16 cellular contexts compared by ENCODE assay signal in genomic region chr11:19410032-19410431, GRCh38.
DNase-seq lines count a peak whose midpoint lies in the region; ATAC-seq and TF ChIP-seq lines count a peak whose summit lies in the region.
"Had no signal": no experiment of that assay in that cellular context is flagged by ENCODE, and none has a peak within 500 bp of the region (broad histone marks: within the 10 kb centered on the region; RNA-seq: fewer than 3 reads in every experiment).

No MANE protein-coding gene starts in this region.

- H3K27me3 ChIP-seq in adrenal gland = peaks cover 7% of the 10 kb centered on the region
- H3K27me3 ChIP-seq: left lung, ovary, upper lobe of left lung had no signal

- peak; percentile 35 for DNase-seq in GM13976 (ENCODE audit: low spot score)
- no peak for DNase-seq in HT-29 (ENCODE audit: low spot score)
- no peak for DNase-seq in adrenal gland
- no peak for DNase-seq in NCI-H446 (lab: John Stamatoyannopoulos, UW)
- DNase-seq: ACHN; CD8-positive, alpha-beta memory T cell; left lung; NCI-H1436; ovary; upper lobe of left lung had no signal

- no peak for TF ChIP-seq POLR2A in adrenal gland (IDR thresholded peaks at IDR 0.05)

- H3K4me3 ChIP-seq in adrenal gland = no peak overlapping the region
- H3K4me3 ChIP-seq: GM23338, left lung, ovary, upper lobe of left lung had no signal

- no peaks in the 10 kb centered on the region for H3K9me3 ChIP-seq in adrenal gland (replicated peaks in 1 of 3)
- H3K9me3 ChIP-seq: left lung, ovary, upper lobe of left lung had no signal

- no peaks in the 10 kb centered on the region for H3K36me3 ChIP-seq in adrenal gland (replicated peaks in 1 of 2)
- H3K36me3 ChIP-seq: left lung, ovary, upper lobe of left lung had no signal

- no peak overlapping the region for H3K27ac ChIP-seq in adrenal gland
- H3K27ac ChIP-seq: left lung, ovary, upper lobe of left lung had no signal

- peak; percentile 82 for ATAC-seq in GM19351 (IDR thresholded peaks at IDR 0.05; ENCODE audit: unreplicated experiment)
- peak; percentile 89 for ATAC-seq in HG02610 (IDR thresholded peaks at IDR 0.05; ENCODE audit: unreplicated experiment)
- peak; percentile 75 for ATAC-seq in HG03558 (IDR thresholded peaks at IDR 0.05; ENCODE audit: extremely low read depth, unreplicated experiment)
- ATAC-seq in GM19324 (IDR thresholded peaks at IDR 0.05; ENCODE audit: low FRiP score, unreplicated experiment) = no peak
- ATAC-seq: GM23338, left lung, WTC11 had no signal

- intact Hi-C loops in adrenal gland (cut with DNase I) = no loop called here

- no peaks in the 10 kb centered on the region for H3K4me1 ChIP-seq in adrenal gland (replicated peaks in 1 of 2)
- H3K4me1 ChIP-seq: left lung, upper lobe of left lung had no signal

- in situ Hi-C loops in GM13976 (cut with MboI; ENCODE audit: low sequenced_read_pairs, unreplicated experiment) = no loop called here

- 78 to 92% (median 82%) methylated on average over 3 of the region's 3 CpGs for WGBS in adrenal gland, 4 donors

- TF ChIP-seq CTCF in GM13976 (IDR thresholded peaks at IDR 0.05; ENCODE audit: borderline replicate concordance, control extremely low read depth, extremely low read depth, insufficient read depth, missing control alignments) = no peak
- no peak for TF ChIP-seq CTCF in adrenal gland (IDR thresholded peaks at IDR 0.05)
